10 cellular contexts compared by ENCODE assay signal in the genomic region with DNA sequence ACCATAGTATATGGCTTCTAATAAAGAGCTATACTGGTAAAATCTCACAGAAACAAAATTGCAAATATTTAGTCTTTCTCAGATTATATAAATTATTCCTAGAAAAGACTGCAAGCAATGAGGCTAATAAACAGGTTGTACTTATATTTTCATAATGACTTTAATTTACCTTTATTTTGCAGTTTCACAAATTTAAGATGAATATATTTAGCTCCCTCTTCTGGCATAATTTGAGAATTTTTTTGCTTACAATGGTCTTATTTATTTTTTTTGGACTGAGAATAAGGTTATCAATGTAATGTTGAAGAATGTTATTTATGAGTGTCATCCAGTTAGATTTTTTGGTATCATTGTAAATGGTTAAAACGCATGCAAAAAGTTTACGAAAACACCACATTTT. TPM values are rescaled to one million over a fixed set of nuclear protein-coding genes. Genes with fewer than 3 reads are reported as not detected.
DNase-seq lines count a peak whose midpoint lies in the region; ATAC-seq and TF ChIP-seq lines count a peak whose summit lies in the region.
"Had no signal": no experiment of that assay in that cellular context is flagged by ENCODE, and none has a peak within 500 bp of the region (broad histone marks: within the 10 kb centered on the region; RNA-seq: fewer than 3 reads in every experiment).

No MANE protein-coding gene starts in this region.

- H3K4me3 ChIP-seq in BJ (ENCODE audit: low read depth, low read length) (no peak overlapping the region), adipocyte (ENCODE audit: low read length) (no peak overlapping the region), lower lobe of right lung (no peak overlapping the region), testis (no peak overlapping the region)
- H3K4me3 ChIP-seq: SJCRH30 had no signal

- POLR2A ChIA-PET in BJ (lab: Charles Lee): no interaction called here

- H3K27ac ChIP-seq in lower lobe of right lung: no peak overlapping the region
- H3K27ac ChIP-seq in testis: peak overlapping the region in 1 of 2 donors; percentile 31
- H3K27ac ChIP-seq: SJCRH30 had no signal

- CTCF ChIA-PET in BJ (lab: Yijun Ruan, JAX): interaction anchor here (0.6 to 2.9 kb wide), 11 partner anchors 11 to 1108 kb away, joined by 3 to 10 read pairs (median 4); no protein-coding TSS in a partner anchor

- H3K4me1 ChIP-seq in adipocyte (ENCODE audit: control insufficient read depth, insufficient read depth, low read length) (peaks cover 88% of the 10 kb centered on the region), lower lobe of right lung (peaks cover 56% of the 10 kb centered on the region), testis (peaks cover 2% of the 10 kb centered on the region)
- H3K4me1 ChIP-seq: SJCRH30 had no signal

- DNase-seq in BJ (ENCODE audit: low read depth): no peak
- DNase-seq in HCEC 1CT: peak; percentile 37
- peak; percentile 57 for DNase-seq in adipocyte (ENCODE audit: low read depth)
- DNase-seq in lower lobe of right lung: no peak
- DNase-seq in ecto neural progenitor cell (ENCODE audit: low spot score): no peak
- DNase-seq in posterior vena cava (ENCODE audit: low spot score): no peak
- DNase-seq in testis: no peak
- DNase-seq: activated naive CD8-positive, alpha-beta T cell treated with anti-CD3 and anti-CD28 coated beads, Interleukin-2, amount 10 ng/mL, durations not matched to agents 7 days and 5 days had no signal

- H3K36me3 ChIP-seq in BJ (ENCODE audit: control insufficient read depth, insufficient read depth, low read length): peaks cover 5% of the 10 kb centered on the region; the same call in 1 of the 2 replicates
- H3K36me3 ChIP-seq in adipocyte (ENCODE audit: control insufficient read depth, insufficient read depth, low read length, severe bottlenecking): peaks cover 43% of the 10 kb centered on the region
- H3K36me3 ChIP-seq in lower lobe of right lung: peaks cover 40% of the 10 kb centered on the region
- no peaks in the 10 kb centered on the region for H3K36me3 ChIP-seq in testis (ENCODE audit: low read depth, missing control alignments)
- H3K36me3 ChIP-seq: SJCRH30 had no signal

- no peaks in the 10 kb centered on the region for H3K27me3 ChIP-seq in BJ (ENCODE audit: control insufficient read depth, insufficient read depth, low read length)
- no peaks in the 10 kb centered on the region for H3K27me3 ChIP-seq in adipocyte (replicated peaks; ENCODE audit: control insufficient read depth, insufficient read depth, low read length)
- H3K27me3 ChIP-seq in lower lobe of right lung (ENCODE audit: low read depth): no peaks in the 10 kb centered on the region
- no peaks in the 10 kb centered on the region for H3K27me3 ChIP-seq in testis
- H3K27me3 ChIP-seq: SJCRH30 had no signal

- no peaks in the 10 kb centered on the region for H3K9me3 ChIP-seq in adipocyte (ENCODE audit: control insufficient read depth, low read length)
- no peaks in the 10 kb centered on the region for H3K9me3 ChIP-seq in lower lobe of right lung
- no peaks in the 10 kb centered on the region for H3K9me3 ChIP-seq in testis
- H3K9me3 ChIP-seq: SJCRH30 had no signal

- ATAC-seq in lower lobe of right lung (no peak), GM21447 (IDR thresholded peaks at IDR 0.05; ENCODE audit: unreplicated experiment) (no peak)

- 54% methylated on average over 2 of the region's 2 CpGs for WGBS in testis, 2 donors

- no peak for TF ChIP-seq POLR2A in testis (IDR thresholded peaks at IDR 0.05)

- TF ChIP-seq CTCF in BJ (IDR thresholded peaks at IDR 0.05; ENCODE audit: insufficient read depth, low read depth, low read length): 0 out of 2 replicates have a peak, but pooled peaks have one; percentile 20
- TF ChIP-seq CTCF in lower lobe of right lung (IDR thresholded peaks at IDR 0.05): peak; percentile 25
- peak in 1 of 3 experiments; percentile 28 for TF ChIP-seq CTCF in testis (IDR thresholded peaks at IDR 0.05)

- intact Hi-C loops in lower lobe of right lung (cut with DNase I) (no loop called here), posterior vena cava (cut with DNase I) (no loop called here), testis (cut with DNase I; ENCODE audit: low total_unique reads) (no loop called here)

- peak overlapping the region; percentile 57 for H3K9ac ChIP-seq in adipocyte (ENCODE audit: low read length)

RNA-seq across cellular contexts. Expression of a gene that starts 56.7 kb away (rescaled TPM):
- polyA plus RNA-seq in BJ (2011; rRNA removed): 11.8 and 15.1 TPM in 2 replicates
- 25.4 and 29.3 TPM in 2 replicates for polyA minus RNA-seq in BJ (2011; rRNA and poly(A)+ RNA removed)
- total RNA-seq in lower lobe of right lung: 122 TPM
- total RNA-seq in posterior vena cava: 100 to 1,000 TPM in 1 of 2 donors, 10 to 100 TPM in 1; 65.2 to 172 TPM
- total RNA-seq in testis: 10 to 100 TPM; 48.1 to 63.7 TPM
- polyA plus RNA-seq in testis (ENCODE audit: insufficient read depth, low read depth, low replicate concordance): 16.9 TPM

Comparison
In these comparisons a context has a peak if more than half of its experiments do, and no peak if none do; other contexts are left out.
1. DNase-seq: peak in HCEC 1CT (single experiment) and adipocyte (single experiment); none in BJ (single experiment), lower lobe of right lung (single experiment), ecto neural progenitor cell (single experiment), posterior vena cava (single experiment) and testis (single experiment).